In genomic region chr1:190608282-190608681, GRCh38 we compare ENCODE assay signal across 24 cellular contexts.
DNase-seq lines count a peak whose midpoint lies in the region; ATAC-seq, FAIRE-seq and TF ChIP-seq lines count a peak whose summit lies in the region.
"Had no signal": no experiment of that assay in that cellular context is flagged by ENCODE, and none has a peak within 500 bp of the region (broad histone marks: within the 10 kb centered on the region; RNA-seq: fewer than 3 reads in every experiment).

No MANE protein-coding gene starts in this region.

- H3K4me3 ChIP-seq in SJCRH30 (no peak overlapping the region), astrocyte (ENCODE audit: insufficient read depth, low read depth, low read length) (no peak overlapping the region), retinal pigment epithelial cell (ENCODE audit: low read length) (no peak overlapping the region), upper lobe of right lung (no peak overlapping the region)
- H3K4me3 ChIP-seq: BLaER1, PC-9 had no signal

- peaks cover 13% of the 10 kb centered on the region for H3K4me1 ChIP-seq in SJCRH30
- no peaks in the 10 kb centered on the region for H3K4me1 ChIP-seq in astrocyte (ENCODE audit: insufficient read depth, low read length)
- H3K4me1 ChIP-seq in upper lobe of right lung, result no peaks in the 10 kb centered on the region
- H3K4me1 ChIP-seq: BLaER1 had no signal

- no peak for TF ChIP-seq CTCF in astrocyte (IDR thresholded peaks at IDR 0.05; ENCODE audit: insufficient read depth, low read depth, low read length)
- no peak for TF ChIP-seq CTCF in retinal pigment epithelial cell (conservative IDR thresholded peaks at IDR 0.05; ENCODE audit: low read depth, low read length)
- TF ChIP-seq CTCF in upper lobe of right lung (IDR thresholded peaks at IDR 0.05), result no peak

- no peak overlapping the region for H3K27ac Mint-ChIP-seq in astrocyte (ENCODE audit: unreplicated experiment)
- H3K27ac Mint-ChIP-seq: CD4-positive, CD25-positive, alpha-beta regulatory T cell had no signal

- H3K9ac ChIP-seq in astrocyte (ENCODE audit: low read length), result no peak overlapping the region
- H3K9ac ChIP-seq: BLaER1 had no signal

- no peak overlapping the region for H3K4me2 ChIP-seq in astrocyte (ENCODE audit: low read length)
- H3K4me2 ChIP-seq: BLaER1, PC-9 had no signal

- no peak for FAIRE-seq in astrocyte (lab: Jason Lieb, UNC)
- FAIRE-seq: A204.1 had no signal

- no peaks in the 10 kb centered on the region for H3K79me2 ChIP-seq in astrocyte (ENCODE audit: insufficient read depth, low read length)

- peak overlapping the region; percentile 43; the same call in 1 of the 2 replicates for H3K27ac ChIP-seq in SJCRH30
- H3K27ac ChIP-seq in astrocyte (ENCODE audit: low read depth, low read length), result no peak overlapping the region
- H3K27ac ChIP-seq in upper lobe of right lung, result no peak overlapping the region
- H3K27ac ChIP-seq: BLaER1, PC-9 had no signal

- no peaks in the 10 kb centered on the region for H4K20me1 ChIP-seq in astrocyte (ENCODE audit: insufficient read depth, low read length)
- H4K20me1 ChIP-seq: BLaER1 had no signal

- H3K27me3 ChIP-seq in SJCRH30 (no peaks in the 10 kb centered on the region), astrocyte (ENCODE audit: insufficient read depth, low read length) (no peaks in the 10 kb centered on the region), upper lobe of right lung (no peaks in the 10 kb centered on the region)
- H3K27me3 ChIP-seq: BLaER1 had no signal

- no peaks in the 10 kb centered on the region for H3K4me1 Mint-ChIP-seq in astrocyte (ENCODE audit: low read depth, unreplicated experiment)
- H3K4me1 Mint-ChIP-seq: CD4-positive, CD25-positive, alpha-beta regulatory T cell had no signal

- no peaks in the 10 kb centered on the region for H3K9me3 ChIP-seq in SJCRH30 (replicated peaks)
- H3K9me3 ChIP-seq in astrocyte (ENCODE audit: insufficient read depth, low read depth, low read length), result no peaks in the 10 kb centered on the region
- H3K9me3 ChIP-seq in upper lobe of right lung, result no peaks in the 10 kb centered on the region
- H3K9me3 ChIP-seq: BLaER1 had no signal

- H3K4me3 Mint-ChIP-seq in astrocyte (ENCODE audit: unreplicated experiment), result no peak overlapping the region
- H3K4me3 Mint-ChIP-seq: CD4-positive, CD25-positive, alpha-beta regulatory T cell had no signal

- no peaks in the 10 kb centered on the region for H3K27me3 Mint-ChIP-seq in astrocyte (ENCODE audit: low read depth, unreplicated experiment)
- H3K27me3 Mint-ChIP-seq: CD4-positive, CD25-positive, alpha-beta regulatory T cell had no signal

- peak; percentile 1 for DNase-seq in LHCN-M2 (ENCODE audit: low read depth)
- DNase-seq in SJCRH30, result peak; percentile 74 to 82
- peak; percentile 39 for DNase-seq in astrocyte (ENCODE audit: low read depth)
- peak; percentile 78 for DNase-seq in retinal pigment epithelial cell (ENCODE audit: low read depth)
- no peak for DNase-seq in SHP77 (lab: John Stamatoyannopoulos, UW)
- DNase-seq in upper lobe of right lung, result no peak
- DNase-seq: CD4-positive, CD25-positive, alpha-beta regulatory T cell; DMS153; DND-41; GOT3; HCEC 1CT; KG1; NCI-H1092; NCI-H1417 treated with DMSO at 0.1 percent for 48 hours; NCI-H1694 treated with DMSO at 0.1 percent for 48 hours; NCI-H2081 treated with DMSO at 0.1 percent for 48 hours; NCI-H2171; NCI-H345; NCI-H510A treated with DMSO at 0.1 percent for 48 hours; PC-9 had no signal

- H3K36me3 ChIP-seq in SJCRH30, result no peaks in the 10 kb centered on the region
- no peaks in the 10 kb centered on the region for H3K36me3 ChIP-seq in astrocyte (ENCODE audit: insufficient read depth, low read length)
- H3K36me3 ChIP-seq in upper lobe of right lung, result no peaks in the 10 kb centered on the region
- H3K36me3 ChIP-seq: BLaER1 had no signal

- H2AFZ ChIP-seq in astrocyte (ENCODE audit: low read depth, low read length), result no peak overlapping the region
- H2AFZ ChIP-seq: PC-9 had no signal

- peaks cover 3% of the 10 kb centered on the region for H3K9me3 Mint-ChIP-seq in astrocyte (ENCODE audit: unreplicated experiment)

- no peaks in the 10 kb centered on the region for H3K36me3 Mint-ChIP-seq in astrocyte (ENCODE audit: low read depth, unreplicated experiment)
- H3K36me3 Mint-ChIP-seq: CD4-positive, CD25-positive, alpha-beta regulatory T cell had no signal

- intact Hi-C loops in upper lobe of right lung (cut with DNase I), result no loop called here

- no peak for ATAC-seq in HG03159 (IDR thresholded peaks at IDR 0.05; ENCODE audit: unreplicated experiment)
- ATAC-seq in upper lobe of right lung, result no peak
- ATAC-seq: Right ventricle myocardium inferior had no signal

Comparison
In these comparisons a context has a peak if more than half of its experiments do, and no peak if none do; other contexts are left out.
1. DNase-seq: peak in LHCN-M2 (single experiment), SJCRH30 (2 of 2), astrocyte (single experiment) and retinal pigment epithelial cell (single experiment); none in SHP77 (0 of 2) and upper lobe of right lung (single experiment).